ENCODE assay signal across 20 cellular contexts in the genomic region with DNA sequence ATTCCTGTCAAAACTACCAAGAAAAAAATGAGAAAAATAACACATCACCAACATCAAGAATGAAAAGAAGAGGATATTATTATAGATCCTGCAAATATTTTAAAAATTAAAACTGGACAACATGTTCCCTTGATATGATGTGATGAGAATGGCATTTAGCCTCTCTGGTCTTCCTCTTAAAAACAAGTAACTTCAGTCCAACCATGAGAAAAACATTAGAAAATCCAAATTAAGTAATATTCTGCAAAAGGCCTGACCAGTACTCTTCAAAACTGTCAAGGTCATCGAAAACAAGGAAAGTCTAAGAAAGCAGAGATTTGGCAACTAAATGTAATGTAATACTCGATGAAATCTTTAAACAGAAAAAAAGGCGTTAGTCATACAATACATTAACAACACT.
DNase-seq lines count a peak whose midpoint lies in the region; ATAC-seq, FAIRE-seq and TF ChIP-seq lines count a peak whose summit lies in the region.
"Had no signal": no experiment of that assay in that cellular context is flagged by ENCODE, and none has a peak within 500 bp of the region (broad histone marks: within the 10 kb centered on the region; RNA-seq: fewer than 3 reads in every experiment).

No MANE protein-coding gene starts in this region.

- FAIRE-seq in A549 (lab: Jason Lieb, UNC), result peak; percentile 56
- FAIRE-seq in endothelial cell of umbilical vein (lab: Jason Lieb, UNC), result peak; percentile 12
- FAIRE-seq: D721Med, GM12891 had no signal

- H3K79me2 ChIP-seq in endothelial cell of umbilical vein (ENCODE audit: control insufficient read depth, insufficient read depth, low read length), result no peaks in the 10 kb centered on the region

- H3K9ac ChIP-seq in endothelial cell of umbilical vein (replicated peaks; ENCODE audit: extremely low read depth, insufficient read depth, low read length), result no peak overlapping the region

- DNase-seq in A549 (ENCODE audit: low read depth in 1 of 2, low spot score in 1 of 2) (no peak), LNCaP clone FGC (ENCODE audit: low read depth) (peak; percentile 7), endothelial cell of umbilical vein (ENCODE audit: low read depth, low spot score) (no peak), iris pigment epithelial cell (ENCODE audit: low read depth) (peak; percentile 6), NCI-H146 treated with DMSO at 0.1 percent for 48 hours (lab: John Stamatoyannopoulos, UW; ENCODE audit: unreplicated experiment) (no peak)
- DNase-seq in stimulated activated naive CD8-positive, alpha-beta T cell treated with anti-CD3 and anti-CD28 coated beads, Interleukin-15, Interleukin-2, amounts not matched to agents 100 U/mL and 50 U/mL, for 24 hours, result no peak
- DNase-seq in stimulated activated naive CD8-positive, alpha-beta T cell treated with anti-CD3 and anti-CD28 coated beads, Interleukin-15, amount 100 ng/mL, for 72 hours, result no peak
- DNase-seq: CD8-positive, alpha-beta T cell; COR-L47; DMS153; DMS79 treated with DMSO at 0.1 percent for 48 hours; EL; HCEC 1CT; HFFc6 had no signal

- H3K4me3 ChIP-seq in A549, result no peak overlapping the region
- no peak overlapping the region for H3K4me3 ChIP-seq in LNCaP clone FGC (ENCODE audit: low read depth, low read length)
- no peak overlapping the region for H3K4me3 ChIP-seq in endothelial cell of umbilical vein (replicated peaks in 1 of 3; ENCODE audit: insufficient read depth in 1 of 3, low read depth in 1 of 3, low read length in 3 of 3)

- no peaks in the 10 kb centered on the region for H4K20me1 ChIP-seq in endothelial cell of umbilical vein (replicated peaks; ENCODE audit: control insufficient read depth, extremely low read depth, insufficient read depth, low read length)

- H3K4me1 Mint-ChIP-seq in stimulated activated naive CD8-positive, alpha-beta T cell treated with anti-CD3 and anti-CD28 coated beads, Interleukin-15, amount 100 ng/mL, for 72 hours, result no peaks in the 10 kb centered on the region
- H3K4me1 Mint-ChIP-seq: CD14-positive monocyte had no signal

- H3K4me1 ChIP-seq in A549 (no peaks in the 10 kb centered on the region), endothelial cell of umbilical vein (ENCODE audit: control insufficient read depth, extremely low read depth, insufficient read depth, low read length) (no peaks in the 10 kb centered on the region)

- dilution Hi-C loops in endothelial cell of umbilical vein (cut with MboI; ENCODE audit: extremely low pct_ligation_motif_present, low sequenced_read_pairs), result no loop called here

- no peak overlapping the region for H3K27ac Mint-ChIP-seq in stimulated activated naive CD8-positive, alpha-beta T cell treated with anti-CD3 and anti-CD28 coated beads, Interleukin-15, amount 100 ng/mL, for 72 hours
- H3K27ac Mint-ChIP-seq: CD14-positive monocyte; CD8-positive, alpha-beta T cell; HFFc6; IgD-negative memory B cell had no signal

- no peaks in the 10 kb centered on the region for H3K27me3 ChIP-seq in endothelial cell of umbilical vein (ENCODE audit: control insufficient read depth in 2 of 2, insufficient read depth in 2 of 2, low read length in 2 of 2)

- no peaks in the 10 kb centered on the region for H3K9me3 ChIP-seq in A549
- no peaks in the 10 kb centered on the region for H3K9me3 ChIP-seq in endothelial cell of umbilical vein (replicated peaks; ENCODE audit: control insufficient read depth, insufficient read depth, low read length)

- TF ChIP-seq RAD21 in A549 (conservative IDR thresholded peaks at IDR 0.05 in 1 of 2, IDR thresholded peaks at IDR 0.05 in 1 of 2), result no peak

- WGBS in A549 (ENCODE audit: missing lambda C conversion rate), result 30% methylated on average over 3 of the region's 3 CpGs

- no peak overlapping the region for H3K4me3 Mint-ChIP-seq in stimulated activated naive CD8-positive, alpha-beta T cell treated with anti-CD3 and anti-CD28 coated beads, Interleukin-15, amount 100 ng/mL, for 72 hours
- H3K4me3 Mint-ChIP-seq: CD14-positive monocyte; CD8-positive, alpha-beta T cell; HFFc6; IgD-negative memory B cell had no signal

- H2AFZ ChIP-seq in endothelial cell of umbilical vein (ENCODE audit: low read depth, low read length), result no peak overlapping the region

- TF ChIP-seq POLR2A in A549 (IDR thresholded peaks at IDR 0.05; ENCODE audit: low read length) (no peak), endothelial cell of umbilical vein (IDR thresholded peaks at IDR 0.05; ENCODE audit: low read depth, low read length) (no peak)

- CTCF ChIA-PET in A549 (lab: Yijun Ruan, JAX) (no interaction called here), endothelial cell of umbilical vein (lab: Charles Lee) (no interaction called here)

- POLR2A ChIA-PET in A549 (lab: Yijun Ruan, JAX) (no interaction called here), endothelial cell of umbilical vein (lab: Charles Lee) (no interaction called here)

- no peaks in the 10 kb centered on the region for H3K9me3 Mint-ChIP-seq in stimulated activated naive CD8-positive, alpha-beta T cell treated with anti-CD3 and anti-CD28 coated beads, Interleukin-15, amount 100 ng/mL, for 72 hours
- H3K9me3 Mint-ChIP-seq: CD8-positive, alpha-beta T cell; HFFc6 had no signal

- TF ChIP-seq CTCF in A549 (IDR thresholded peaks at IDR 0.05) (no peak), LNCaP clone FGC (IDR thresholded peaks at IDR 0.05; ENCODE audit: control insufficient read depth, extremely low read depth, insufficient read depth) (no peak), endothelial cell of umbilical vein (IDR thresholded peaks at IDR 0.05; ENCODE audit: extremely low read depth in 1 of 2, insufficient read depth in 1 of 2, low read depth in 1 of 2, low read length in 2 of 2) (no peak)

- peaks cover 6% of the 10 kb centered on the region for H3K27me3 Mint-ChIP-seq in stimulated activated naive CD8-positive, alpha-beta T cell treated with anti-CD3 and anti-CD28 coated beads, Interleukin-15, amount 100 ng/mL, for 72 hours
- H3K27me3 Mint-ChIP-seq: IgD-negative memory B cell had no signal

- H3K27ac ChIP-seq in A549 (no peak overlapping the region), endothelial cell of umbilical vein (ENCODE audit: insufficient read depth, low read depth, low read length) (no peak overlapping the region)
- H3K27ac ChIP-seq: HL-60 had no signal

- BruUV-seq in endothelial cell of umbilical vein (replicated peaks; lab: Mats Ljungman, UMichigan), result no TSS peak

- H3K36me3 ChIP-seq in endothelial cell of umbilical vein (ENCODE audit: control insufficient read depth in 2 of 2, extremely low read depth in 1 of 2, insufficient read depth in 2 of 2, low read length in 2 of 2), result no peaks in the 10 kb centered on the region

- no peak for ATAC-seq in A549
- ATAC-seq in stimulated activated naive CD8-positive, alpha-beta T cell treated with anti-CD3 and anti-CD28 coated beads, Interleukin-15, Interleukin-2, amounts not matched to agents 100 U/mL and 50 U/mL, for 24 hours, result no peak
- no peak for ATAC-seq in stimulated activated naive CD8-positive, alpha-beta T cell treated with anti-CD3 and anti-CD28 coated beads, Interleukin-15, amount 100 ng/mL, for 72 hours
- ATAC-seq in GM19467 (IDR thresholded peaks at IDR 0.05; ENCODE audit: unreplicated experiment), result no peak
- ATAC-seq: CD8-positive, alpha-beta T cell had no signal

- H3K9me1 ChIP-seq in endothelial cell of umbilical vein (replicated peaks; ENCODE audit: control insufficient read depth, extremely low read depth, insufficient read depth, low read length), result no peaks in the 10 kb centered on the region

- intact Hi-C loops in endothelial cell of umbilical vein (cut with micrococcal nuclease), result no loop called here

- no peak for TF ChIP-seq EP300 in A549 (IDR thresholded peaks at IDR 0.05)

- H3K4me2 ChIP-seq in A549 (no peak overlapping the region), endothelial cell of umbilical vein (ENCODE audit: insufficient read depth, low read length) (no peak overlapping the region)

TF ChIP-seq in A549, 52 proteins besides CTCF, POLR2A, EP300 and RAD21 (continues in another document):
- TF ChIP-seq, protein P1, sequence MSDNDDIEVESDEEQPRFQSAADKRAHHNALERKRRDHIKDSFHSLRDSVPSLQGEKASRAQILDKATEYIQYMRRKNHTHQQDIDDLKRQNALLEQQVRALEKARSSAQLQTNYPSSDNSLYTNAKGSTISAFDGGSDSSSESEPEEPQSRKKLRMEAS (IDR thresholded peaks at IDR 0.05), result no peak
- TF ChIP-seq JUNB (IDR thresholded peaks at IDR 0.05) (no peak), MAFK (IDR thresholded peaks at IDR 0.05; ENCODE audit: partially characterized antibody) (peak; percentile 40)
- TF ChIP-seq, protein P2, sequence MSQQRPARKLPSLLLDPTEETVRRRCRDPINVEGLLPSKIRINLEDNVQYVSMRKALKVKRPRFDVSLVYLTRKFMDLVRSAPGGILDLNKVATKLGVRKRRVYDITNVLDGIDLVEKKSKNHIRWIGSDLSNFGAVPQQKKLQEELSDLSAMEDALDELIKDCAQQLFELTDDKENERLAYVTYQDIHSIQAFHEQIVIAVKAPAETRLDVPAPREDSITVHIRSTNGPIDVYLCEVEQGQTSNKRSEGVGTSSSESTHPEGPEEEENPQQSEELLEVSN (IDR thresholded peaks at IDR 0.05; ENCODE audit: borderline replicate concordance, low read depth), result no peak

TF ChIP-seq in endothelial cell of umbilical vein, 7 proteins besides CTCF, POLR2A, EP300 and RAD21:
- TF ChIP-seq, protein P1 (IDR thresholded peaks at IDR 0.05; ENCODE audit: insufficient read depth, insufficient read length), result no peak
- TF ChIP-seq POLR2AphosphoS5 (IDR thresholded peaks at IDR 0.05; ENCODE audit: insufficient read depth, low read depth, low read length) (no peak), MYC (IDR thresholded peaks at IDR 0.05; ENCODE audit: low read depth, low read length) (no peak), EZH2 (IDR thresholded peaks at IDR 0.05; ENCODE audit: borderline replicate concordance, low read depth, low read length, severe bottlenecking) (no peak), JUN (IDR thresholded peaks at IDR 0.05; ENCODE audit: borderline replicate concordance, insufficient read depth, insufficient read length, low read depth) (no peak)

Comparison
In these comparisons a context has a peak if more than half of its experiments do, and no peak if none do; other contexts are left out.
1. DNase-seq: peak in LNCaP clone FGC (single experiment) and iris pigment epithelial cell (single experiment); none in A549 (0 of 2), endothelial cell of umbilical vein (single experiment), NCI-H146 treated with DMSO at 0.1 percent for 48 hours (single experiment), stimulated activated naive CD8-positive, alpha-beta T cell treated with anti-CD3 and anti-CD28 coated beads, Interleukin-15, Interleukin-2, amounts not matched to agents 100 U/mL and 50 U/mL, for 24 hours (single experiment) and stimulated activated naive CD8-positive, alpha-beta T cell treated with anti-CD3 and anti-CD28 coated beads, Interleukin-15, amount 100 ng/mL, for 72 hours (0 of 2).